Comparison of ENCODE assay signal across 8 cellular contexts in the genomic region with DNA sequence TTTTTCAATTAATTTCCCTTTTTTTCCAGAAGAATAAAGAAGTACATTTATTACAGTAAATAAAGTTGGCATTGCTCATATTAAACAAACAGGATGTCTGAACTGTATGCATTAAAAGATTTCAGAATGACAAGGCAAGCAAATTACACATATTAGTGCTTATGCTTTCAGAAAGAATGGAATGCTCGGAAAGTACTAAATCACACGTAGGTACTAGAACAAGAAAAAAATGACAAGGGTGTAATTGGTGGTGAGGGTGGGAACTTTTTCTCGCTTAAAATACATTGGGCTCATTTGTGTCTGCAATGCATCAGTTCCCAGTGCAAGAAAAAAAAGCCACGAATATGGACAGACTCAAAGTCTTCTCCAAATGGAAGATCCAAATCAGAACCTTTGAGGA. TPM values are rescaled to one million over a fixed set of nuclear protein-coding genes. Genes with fewer than 3 reads are reported as not detected.
DNase-seq lines count a peak whose midpoint lies in the region; ATAC-seq and TF ChIP-seq lines count a peak whose summit lies in the region.

No MANE protein-coding gene starts in this region.

- TF ChIP-seq EP300 in SK-N-SH (IDR thresholded peaks at IDR 0.05; ENCODE audit: borderline replicate concordance in 1 of 2, low read depth in 1 of 2, low read length in 1 of 2) = no peak

- peak overlapping the region; percentile 61 for H2AFZ ChIP-seq in SK-N-SH (ENCODE audit: low read depth)

- POLR2A ChIA-PET in SK-N-SH (lab: Yijun Ruan, JAX) = no interaction called here

- peak overlapping the region; percentile 6; the same call in 1 of the 2 replicates for H3K9ac ChIP-seq in SK-N-SH

- no peak for TF ChIP-seq RAD21 in SK-N-SH (IDR thresholded peaks at IDR 0.05; ENCODE audit: low read length)

- H3K79me2 ChIP-seq in SK-N-SH (ENCODE audit: insufficient read depth) = no peaks in the 10 kb centered on the region

- no peaks in the 10 kb centered on the region for H3K27me3 ChIP-seq in SK-N-SH (ENCODE audit: insufficient read depth)

- no peak for TF ChIP-seq CTCF in SK-N-SH (IDR thresholded peaks at IDR 0.05)
- no peak for TF ChIP-seq CTCF in mucosa of descending colon (IDR thresholded peaks at IDR 0.05)

- H3F3A ChIP-seq in SK-N-SH (replicated peaks; ENCODE audit: insufficient read depth) = peaks cover 14% of the 10 kb centered on the region

- DNase-seq in SK-N-SH (no peak), mucosa of descending colon (no peak), NCI-H524 treated with DMSO at 0.1 percent for 48 hours (lab: John Stamatoyannopoulos, UW) (no peak), caudate nucleus (lab: John Stamatoyannopoulos, UW) (no peak), epidermal melanocyte (ENCODE audit: insufficient read length, low spot score) (no peak)

- H3K4me1 ChIP-seq in SK-N-SH (ENCODE audit: control insufficient read depth in 1 of 2, insufficient read depth in 2 of 2, low read depth in 1 of 2, low read length in 1 of 2) = peaks cover 5 to 12% of the 10 kb centered on the region in 2 experiments; a peak in 1 of 4 replicates
- H3K4me1 ChIP-seq in mucosa of descending colon (ENCODE audit: low read depth) = peaks cover 9% of the 10 kb centered on the region

- H3K4me2 ChIP-seq in SK-N-SH = peak overlapping the region; percentile 38

- H3K9me3 ChIP-seq in SK-N-SH (no peaks in the 10 kb centered on the region), mucosa of descending colon (no peaks in the 10 kb centered on the region)

- no peaks in the 10 kb centered on the region for H3K9me2 ChIP-seq in SK-N-SH

- H3K4me3 ChIP-seq in GM08714 (ENCODE audit: low read length) (peak overlapping the region; percentile 46; the same call in 1 of the 2 replicates), SK-N-SH (ENCODE audit: low read depth in 2 of 2, low read length in 1 of 2) (no peak overlapping the region; a peak in 1 of 4 replicates), mucosa of descending colon (no peak overlapping the region)

- 92% methylated on average over 4 of the region's 4 CpGs for WGBS in SK-N-SH (ENCODE audit: low lambda C conversion rate)

- H3K27ac ChIP-seq in SK-N-SH (ENCODE audit: low read depth in 2 of 2, low read length in 1 of 2) = peak overlapping the region in 1 of 2 experiments; percentile 58; a peak in 3 of 4 replicates
- H3K27ac ChIP-seq in caudate nucleus (ENCODE audit: low read depth, low read length) = no peak overlapping the region

- H4K20me1 ChIP-seq in SK-N-SH (ENCODE audit: insufficient read depth) = no peaks in the 10 kb centered on the region

- intact Hi-C loops in mucosa of descending colon (cut with DNase I, micrococcal nuclease) = no loop called here

- peak; percentile 9 for ATAC-seq in HG02571 (IDR thresholded peaks at IDR 0.05; ENCODE audit: unreplicated experiment)
- peak; percentile 7 for ATAC-seq in mucosa of descending colon
- no peak for ATAC-seq in GM19328 (IDR thresholded peaks at IDR 0.05; ENCODE audit: unreplicated experiment)

- H3K36me3 ChIP-seq in SK-N-SH (replicated peaks in 1 of 2; ENCODE audit: control insufficient read depth in 1 of 2, insufficient read depth in 2 of 2, low read length in 1 of 2) (no peaks in the 10 kb centered on the region), mucosa of descending colon (ENCODE audit: low read depth) (no peaks in the 10 kb centered on the region)

- CTCF ChIA-PET in SK-N-SH (lab: Yijun Ruan, JAX) = no interaction called here

TF ChIP-seq in SK-N-SH, 30 proteins besides CTCF, POLR2A, EP300 and RAD21:
- TF ChIP-seq FOXM1 (IDR thresholded peaks at IDR 0.05; ENCODE audit: low read depth) (no peak), TEAD4 (IDR thresholded peaks at IDR 0.05; ENCODE audit: borderline replicate concordance, insufficient read depth) (no peak), USF1 (IDR thresholded peaks at IDR 0.05; ENCODE audit: borderline replicate concordance, low read depth) (no peak)
TF ChIP-seq in SK-N-SH: peak in this region for 0.

RNA-seq across cellular contexts. Expression of gene HIF1A, which starts 33.3 kb away (rescaled TPM):
- polyA plus RNA-seq in SK-N-SH (2012; rRNA removed) = 18.9 and 20.8 TPM in 2 replicates
- polyA plus RNA-seq in SK-N-SH (2012; cell fraction: cytosol; rRNA removed) = 27.2 and 37.6 TPM in 2 replicates
- polyA plus RNA-seq in SK-N-SH (2012; cell fraction: nucleus; rRNA removed) = 23.5 and 50.4 TPM in 2 replicates
- 100 to 1,000 TPM in 1 of 3 donors, 10 to 100 TPM in 2; 66.9 to 112 (median 71.6) TPM for total RNA-seq in mucosa of descending colon
